8 cellular contexts compared by ENCODE assay signal in genomic region chr14:19346074-19346480, GRCh38.
DNase-seq lines count a peak whose midpoint lies in the region; ATAC-seq and TF ChIP-seq lines count a peak whose summit lies in the region.
"Not testable (repeated sequence)": the region's sequence is repeated elsewhere in the genome, so short reads cannot be mapped to it uniquely, and the experiment has no call there.

No MANE protein-coding gene starts in this region.

- not testable (repeated sequence) for H3K27me3 ChIP-seq in OCI-LY1 (ENCODE audit: insufficient read depth, low read length); esophagus muscularis mucosa; upper lobe of left lung

- not testable (repeated sequence) for H3K27ac Mint-ChIP-seq in osteocyte (ENCODE audit: unreplicated experiment)

- not testable (repeated sequence) for H3F3A ChIP-seq in OCI-LY1 (ENCODE audit: insufficient read depth, low read length)

- H4K20me1 ChIP-seq in OCI-LY1 (ENCODE audit: insufficient read depth, low read length) = not testable (repeated sequence)

- H3K4me1 ChIP-seq in OCI-LY1 (ENCODE audit: insufficient read depth, low read length, severe bottlenecking); esophagus muscularis mucosa; upper lobe of left lung: not testable (repeated sequence)

- H3K27me3 Mint-ChIP-seq in osteocyte (ENCODE audit: unreplicated experiment) = not testable (repeated sequence)

- H2AFZ ChIP-seq in OCI-LY1 (ENCODE audit: low read length) = not testable (repeated sequence)

- H3K27ac ChIP-seq in OCI-LY1 (ENCODE audit: low read depth, low read length, poor library complexity, severe bottlenecking) = peak overlapping the region; percentile 73
- H3K27ac ChIP-seq in esophagus muscularis mucosa (replicated peaks in 1 of 4); upper lobe of left lung: not testable (repeated sequence)

- H3K4me3 Mint-ChIP-seq in osteocyte (ENCODE audit: unreplicated experiment) = not testable (repeated sequence)

- TF ChIP-seq POLR2A in esophagus muscularis mucosa (IDR thresholded peaks at IDR 0.05; ENCODE audit: low read depth); upper lobe of left lung (IDR thresholded peaks at IDR 0.05): not testable (repeated sequence)

- DNase-seq in Daoy (ENCODE audit: low read depth) = peak; percentile 1
- peak; percentile 0 for DNase-seq in SW480 (ENCODE audit: low spot score)
- DNase-seq in esophagus muscularis mucosa (ENCODE audit: extremely low spot score) = peak; percentile 19
- DNase-seq in left colon = not testable (repeated sequence)
- peak; percentile 84 for DNase-seq in osteocyte (ENCODE audit: extremely low spot score, unreplicated experiment)
- peak in 1 of 2 donors; percentile 67 for DNase-seq in upper lobe of left lung

- H3K4me2 ChIP-seq in OCI-LY1 (ENCODE audit: low read length) = peak overlapping the region; percentile 70

- H3K9me3 ChIP-seq in OCI-LY1 (ENCODE audit: low read length); esophagus muscularis mucosa; upper lobe of left lung: not testable (repeated sequence)

- H3K36me3 ChIP-seq in OCI-LY1 (ENCODE audit: insufficient read depth, low read length); esophagus muscularis mucosa; upper lobe of left lung: not testable (repeated sequence)

- H3K4me1 Mint-ChIP-seq in osteocyte (ENCODE audit: unreplicated experiment) = not testable (repeated sequence)

- not testable (repeated sequence) for TF ChIP-seq CTCF in OCI-LY1 (IDR thresholded peaks at IDR 0.05; ENCODE audit: low read length); esophagus muscularis mucosa (IDR thresholded peaks at IDR 0.05); osteocyte (IDR thresholded peaks at IDR 0.05); upper lobe of left lung (IDR thresholded peaks at IDR 0.05)

- not testable (repeated sequence) for H3K79me2 ChIP-seq in OCI-LY1 (ENCODE audit: insufficient read depth, low read length)

- H3K9me3 Mint-ChIP-seq in osteocyte (ENCODE audit: unreplicated experiment) = not testable (repeated sequence)

- TF ChIP-seq EP300 in esophagus muscularis mucosa (IDR thresholded peaks at IDR 0.05); upper lobe of left lung (IDR thresholded peaks at IDR 0.05): not testable (repeated sequence)

- peak overlapping the region; percentile 57 for H3K4me3 ChIP-seq in OCI-LY1 (ENCODE audit: low read depth, low read length, poor library complexity, severe bottlenecking)
- H3K4me3 ChIP-seq in esophagus muscularis mucosa, upper lobe of left lung: not testable (repeated sequence)

- H3K36me3 Mint-ChIP-seq in osteocyte (ENCODE audit: unreplicated experiment) = not testable (repeated sequence)

- intact Hi-C loops in esophagus muscularis mucosa (cut with DNase I); left colon (cut with DNase I, micrococcal nuclease): not testable (repeated sequence)

- WGBS in esophagus muscularis mucosa = no CpG with 5 or more reads among the region's 17 CpGs
- WGBS in upper lobe of left lung, 2 donors = 55% methylated on average over 9 of the region's 17 CpGs; no CpG with 5 or more reads in 1 of the 2 donors

- H3K9ac ChIP-seq in OCI-LY1 (ENCODE audit: low read length) = peak overlapping the region; percentile 60; the same call in 1 of the 2 replicates

- ATAC-seq in HG03432 (IDR thresholded peaks at IDR 0.05; ENCODE audit: unreplicated experiment) (peak; percentile 60), left colon (peak; percentile 15), upper lobe of left lung (ENCODE audit: low FRiP score in 2 of 2) (peak; percentile 80 to 85)

- not testable (repeated sequence) for H3K9me2 ChIP-seq in OCI-LY1 (ENCODE audit: low read depth, low read length)

Comparison
In these comparisons a context has a peak if more than half of its experiments do, and no peak if none do; other contexts are left out.
1. ATAC-seq: peak in every context shown above with its lines; median percentile 82 in upper lobe of left lung; 60 in HG03432; 15 in left colon.